ENCODE assay signal across 8 cellular contexts in genomic region chr10:5659702-5660528, GRCh38. TPM values are rescaled to one million over a fixed set of nuclear protein-coding genes. Genes with fewer than 3 reads are reported as not detected.
A peak's percentile ranks its signal among the peaks of the same experiment; 100 is the strongest.
DNase-seq lines count a peak whose midpoint lies in the region; ATAC-seq and TF ChIP-seq lines count a peak whose summit lies in the region.

No MANE protein-coding gene starts in this region.

- DNase-seq in GM13977 (ENCODE audit: low spot score) (peak; percentile 40), RPMI8226 (peak; percentile 51), fibroblast of the aortic adventitia (ENCODE audit: low read depth) (peak; percentile 43), smooth muscle cell (lab: John Stamatoyannopoulos, UW; ENCODE audit: unreplicated experiment) (no peak), GM10266 (ENCODE audit: extremely low spot score) (no peak), cerebellar nuclear complex (lab: John Stamatoyannopoulos, UW) (no peak)
- DNase-seq in stimulated activated CD4-positive, alpha-beta T cell treated with anti-CD3 and anti-CD28 coated beads, Interleukin-4, amount 100 ng/mL, for 24 hours = no peak

- no peaks in the 10 kb centered on the region for H3K36me3 ChIP-seq in smooth muscle cell (ENCODE audit: low read depth)

- H3K4me3 ChIP-seq in fibroblast of the aortic adventitia (ENCODE audit: low read depth, low read length) = no peak overlapping the region
- H3K4me3 ChIP-seq in smooth muscle cell = no peak overlapping the region

- H3K9me3 ChIP-seq in smooth muscle cell (replicated peaks; ENCODE audit: low read depth) = no peaks in the 10 kb centered on the region

- TF ChIP-seq CTCF in GM13977 (IDR thresholded peaks at IDR 0.05; ENCODE audit: extremely low read depth, insufficient read depth, missing control alignments) (no peak), fibroblast of the aortic adventitia (IDR thresholded peaks at IDR 0.05; ENCODE audit: insufficient read depth, low read length) (no peak), smooth muscle cell (IDR thresholded peaks at IDR 0.05; ENCODE audit: borderline replicate concordance, insufficient read depth, poor library complexity, severe bottlenecking) (no peak), GM10266 (IDR thresholded peaks at IDR 0.05; ENCODE audit: control insufficient read depth, insufficient read depth, low read depth, missing control alignments) (no peak)

- in situ Hi-C loops in GM13977 (cut with MboI; ENCODE audit: low pct_unique_long_range_greater_than_20kb, low sequenced_read_pairs, unreplicated experiment) = no loop called here

- WGBS in smooth muscle cell (ENCODE audit: low lambda C conversion rate) = 57% methylated on average over 16 of the region's 16 CpGs

- H3F3A ChIP-seq in smooth muscle cell (ENCODE audit: low read depth) = no peaks in the 10 kb centered on the region

- no peak overlapping the region for H3K9ac ChIP-seq in smooth muscle cell (ENCODE audit: low read depth)

- no peak overlapping the region for H3K27ac ChIP-seq in smooth muscle cell (ENCODE audit: low read depth)

- ATAC-seq in HG02870 (IDR thresholded peaks at IDR 0.05; ENCODE audit: unreplicated experiment) = peak; percentile 70

- no peak overlapping the region for H2AFZ ChIP-seq in smooth muscle cell (ENCODE audit: low read depth)

- peaks cover 57% of the 10 kb centered on the region for H3K79me2 ChIP-seq in smooth muscle cell (ENCODE audit: low read depth)

- no peaks in the 10 kb centered on the region for H3K27me3 ChIP-seq in smooth muscle cell (ENCODE audit: low read depth)

- peaks cover 23% of the 10 kb centered on the region for H3K4me1 ChIP-seq in smooth muscle cell (ENCODE audit: low read depth)

- H3K4me2 ChIP-seq in smooth muscle cell = peak overlapping the region; percentile 51

- H4K20me1 ChIP-seq in smooth muscle cell (ENCODE audit: low read depth) = peaks cover 4% of the 10 kb centered on the region

RNA-seq across cellular contexts. Expression of gene ASB13, which starts 6.5 kb away (rescaled TPM):
- total RNA-seq in fibroblast of the aortic adventitia (ENCODE audit: low replicate concordance) (8.4 and 17.1 TPM in 2 replicates), smooth muscle cell (12.6 and 22.6 TPM in 2 replicates)
- polyA plus RNA-seq in smooth muscle cell = 26.4 and 34.7 TPM in 2 replicates

RNA-seq across cellular contexts. Expression of gene TASOR2, which starts 24.7 kb away (rescaled TPM):
- total RNA-seq in fibroblast of the aortic adventitia (ENCODE audit: low replicate concordance) (92.9 and 147 TPM in 2 replicates), smooth muscle cell (123 and 132 TPM in 2 replicates)
- polyA plus RNA-seq in smooth muscle cell = 15.4 and 24.3 TPM in 2 replicates

Comparison
In these comparisons a context has a peak if more than half of its experiments do, and no peak if none do; other contexts are left out.
1. DNase-seq: peak in GM13977 (single experiment), RPMI8226 (single experiment) and fibroblast of the aortic adventitia (single experiment); none in smooth muscle cell (single experiment), stimulated activated CD4-positive, alpha-beta T cell treated with anti-CD3 and anti-CD28 coated beads, Interleukin-4, amount 100 ng/mL, for 24 hours (single experiment), GM10266 (single experiment) and cerebellar nuclear complex (0 of 2).